ENCODE assay signal across 10 cellular contexts in the genomic region with DNA sequence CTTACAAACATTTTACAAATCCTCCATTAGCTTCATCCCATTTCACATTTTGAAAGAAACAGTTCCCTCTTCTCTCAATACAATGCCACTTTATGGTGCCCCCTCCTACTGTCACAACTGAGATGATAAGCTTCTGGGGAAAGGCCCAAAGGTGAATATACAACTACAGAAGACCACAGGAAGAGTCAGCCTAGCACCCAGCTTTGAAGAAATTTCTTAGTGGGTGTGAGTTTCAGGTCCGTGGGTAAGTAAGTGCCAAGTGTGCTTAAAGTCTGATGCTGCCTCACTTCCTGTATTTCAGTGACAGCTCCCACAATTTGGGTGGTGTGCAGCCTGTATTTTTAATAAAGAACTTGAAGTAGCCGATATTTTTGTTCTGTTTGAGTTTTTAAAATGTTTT.
A peak's percentile ranks its signal among the peaks of the same experiment; 100 is the strongest.
DNase-seq lines count a peak whose midpoint lies in the region; ATAC-seq and TF ChIP-seq lines count a peak whose summit lies in the region.
"Had no signal": no experiment of that assay in that cellular context is flagged by ENCODE, and none has a peak within 500 bp of the region (broad histone marks: within the 10 kb centered on the region; RNA-seq: fewer than 3 reads in every experiment).

No MANE protein-coding gene starts in this region.

- H3K27ac ChIP-seq in esophagus muscularis mucosa (replicated peaks in 1 of 4) (no peak overlapping the region), PC-9 (no peak overlapping the region)

- CTCF ChIA-PET in PC-9 (lab: Charles Lee) = no interaction called here

- peaks cover 42% of the 10 kb centered on the region for H3K79me2 ChIP-seq in PC-9 (ENCODE audit: low read depth)

- intact Hi-C loops in natural killer cell (cut with micrococcal nuclease) = loop anchor here (10.0 kb wide), 2 partner anchors 69 to 951 kb away; partner anchors contain the start of genes ARHGEF28 and ENC1
- intact Hi-C loops in esophagus muscularis mucosa (cut with DNase I) = no loop called here
- intact Hi-C loops in PC-9 (cut with micrococcal nuclease; ENCODE audit: unreplicated experiment) = loop anchor here (5.0 kb wide), 2 partner anchors 67 to 87 kb away; partner anchors contain the start of gene ARHGEF28

- DNase-seq in natural killer cell (peak; percentile 18), DMS153 treated with DMSO at 0.1 percent for 48 hours (lab: John Stamatoyannopoulos, UW; ENCODE audit: unreplicated experiment) (no peak), esophagus muscularis mucosa (ENCODE audit: extremely low spot score) (no peak), PC-9 (no peak)
- no peak for DNase-seq in stimulated activated CD4-positive, alpha-beta T cell treated with anti-CD3 and anti-CD28 coated beads, Interleukin-4, amount 100 ng/mL, for 4 hours
- DNase-seq: GF-D8, SHP77 had no signal

- no peak overlapping the region for H3K4me2 ChIP-seq in PC-9

- no peak for TF ChIP-seq POLR2A in esophagus muscularis mucosa (IDR thresholded peaks at IDR 0.05; ENCODE audit: low read depth)

- BruUV-seq in PC-9 (replicated peaks; lab: Mats Ljungman, UMichigan) = no TSS peak

- H3K36me3 ChIP-seq in esophagus muscularis mucosa = no peaks in the 10 kb centered on the region
- H3K36me3 ChIP-seq in PC-9 (ENCODE audit: low read depth) = peaks cover 35% of the 10 kb centered on the region

- peaks cover 4 to 21% (median 17%) of the 10 kb centered on the region in 4 donors for H3K4me1 ChIP-seq in esophagus muscularis mucosa
- peaks cover 35% of the 10 kb centered on the region for H3K4me1 ChIP-seq in PC-9 (replicated peaks; ENCODE audit: insufficient read depth)

- peaks cover 17% of the 10 kb centered on the region; the same call in 1 of the 2 replicates for H3F3A ChIP-seq in PC-9 (ENCODE audit: insufficient read depth, low read depth)

- no peak for TF ChIP-seq EP300 in esophagus muscularis mucosa (IDR thresholded peaks at IDR 0.05)

- H2AFZ ChIP-seq in PC-9 = no peak overlapping the region

- H3K9me3 ChIP-seq in esophagus muscularis mucosa (no peaks in the 10 kb centered on the region), PC-9 (ENCODE audit: insufficient read depth, low read depth) (no peaks in the 10 kb centered on the region)

- no peaks in the 10 kb centered on the region for H3K36me3 Mint-ChIP-seq in natural killer cell

- TF ChIP-seq CTCF in natural killer cell (IDR thresholded peaks at IDR 0.05) = no peak
- no peak for TF ChIP-seq CTCF in esophagus muscularis mucosa (IDR thresholded peaks at IDR 0.05)
- no peak for TF ChIP-seq CTCF in PC-9 (conservative IDR thresholded peaks at IDR 0.05)

- POLR2A ChIA-PET in PC-9 (lab: Charles Lee; ENCODE audit: unreplicated experiment) = interaction anchor here (0.6 kb wide), 1 partner anchor 69 kb away, joined by 7 read pairs; no protein-coding TSS in a partner anchor

- H3K9me2 ChIP-seq in PC-9 (ENCODE audit: insufficient read depth) = no peaks in the 10 kb centered on the region

- no peaks in the 10 kb centered on the region for H4K20me1 ChIP-seq in PC-9 (ENCODE audit: insufficient read depth)

- 65% methylated on average over 2 of the region's 2 CpGs for WGBS in esophagus muscularis mucosa

- H3K4me3 ChIP-seq in esophagus muscularis mucosa (no peak overlapping the region), PC-9 (no peak overlapping the region)

- peak overlapping the region; percentile 80 for H3K4me3 Mint-ChIP-seq in natural killer cell

- ATAC-seq in GM18870 (IDR thresholded peaks at IDR 0.05; ENCODE audit: unreplicated experiment) = peak; percentile 71
- peak; percentile 68 for ATAC-seq in GM21723 (IDR thresholded peaks at IDR 0.05; ENCODE audit: unreplicated experiment)
- ATAC-seq in HG03460 (IDR thresholded peaks at IDR 0.05; ENCODE audit: unreplicated experiment) = peak; percentile 80
- ATAC-seq in natural killer cell = peak; percentile 86 to 95 (median 92)

- no peaks in the 10 kb centered on the region for H3K9me3 Mint-ChIP-seq in natural killer cell

- peaks cover 0 to 4% of the 10 kb centered on the region in 2 donors for H3K27me3 Mint-ChIP-seq in natural killer cell (ENCODE audit: low read depth in 2 of 2)

- peak overlapping the region; percentile 81 to 88 for H3K27ac Mint-ChIP-seq in natural killer cell

- H3K4me1 Mint-ChIP-seq in natural killer cell = peaks cover 54 to 59% of the 10 kb centered on the region in 2 donors

- H3K27me3 ChIP-seq in esophagus muscularis mucosa (no peaks in the 10 kb centered on the region), PC-9 (ENCODE audit: insufficient read depth, low read depth) (no peaks in the 10 kb centered on the region)
